In genomic region chr15:88880944-88881740, GRCh38 we compare ENCODE assay signal across 38 cellular contexts.
"Had no signal": no experiment of that assay in that cellular context is flagged by ENCODE, and none has a peak within 500 bp of the region (broad histone marks: within the 10 kb centered on the region; RNA-seq: fewer than 3 reads in every experiment).

No MANE protein-coding gene starts in this region.

- H3K27me3 Mint-ChIP-seq: activated CD4-positive, alpha-beta T cell treated with anti-CD3 and anti-CD28 coated beads for 36 hours; activated CD4-positive, alpha-beta T cell treated with anti-CD3 and anti-CD28 coated beads, Interleukin-2, amount 10 ng/mL, durations not matched to agents 7 days and 5 days; activated naive CD4-positive, alpha-beta T cell treated with anti-CD3 and anti-CD28 coated beads, Interleukin-2, amount 10 ng/mL, durations not matched to agents 7 days and 5 days; activated naive CD8-positive, alpha-beta T cell; activated naive CD8-positive, alpha-beta T cell treated with anti-CD3 and anti-CD28 coated beads, Interleukin-2, amount 50 U/mL, for 24 hours; T-cell had no signal

- H3K36me3 ChIP-seq: MG63 had no signal

- H3K4me3 ChIP-seq: MG63 had no signal

- H3K4me3 Mint-ChIP-seq: activated CD4-positive, alpha-beta T cell treated with anti-CD3 and anti-CD28 coated beads for 36 hours; activated CD4-positive, alpha-beta T cell treated with anti-CD3 and anti-CD28 coated beads, Interleukin-2, amount 10 ng/mL, durations not matched to agents 7 days and 5 days; activated CD8-positive, alpha-beta T cell treated with anti-CD3 and anti-CD28 coated beads, Interleukin-2, amount 10 ng/mL, durations not matched to agents 7 days and 5 days; activated naive CD4-positive, alpha-beta T cell treated with anti-CD3 and anti-CD28 coated beads, Interleukin-2, amount 10 ng/mL, durations not matched to agents 7 days and 5 days; activated naive CD8-positive, alpha-beta T cell; activated naive CD8-positive, alpha-beta T cell treated with anti-CD3 and anti-CD28 coated beads, Interleukin-2, amount 50 U/mL, for 24 hours; activated T-cell treated with anti-CD3 and anti-CD28 coated beads, Interleukin-2, amount 50 U/mL, for 4 hours; activated T-helper 1 cell treated with anti-CD3 and anti-CD28 coated beads, Interleukin-12 subunit alpha, Interleukin-12 subunit beta, Interleukin-2, Interleukin-4 antibody, amounts not matched to agents 30 ng/mL and 10 ng/mL and 1 ng/mL, durations not matched to agents 14 hours and 24 hours and 36 hours; brain; T-cell; T-helper 2 cell treated with Interferon-gamma antibody and Interleukin-4, amounts not matched to agents 5 μg/mL and 100 μg/mL, for 36 hours; WTC11 had no signal

- H3K27ac ChIP-seq: RWPE1 had no signal

- ATAC-seq: activated CD4-positive, alpha-beta T cell treated with anti-CD3 and anti-CD28 coated beads for 36 hours; activated CD4-positive, CD25-positive, alpha-beta regulatory T cell treated with anti-CD3 and anti-CD28 coated beads, Interleukin-2, amount 50 U/mL, for 24 hours; activated CD8-positive, alpha-beta T cell treated with anti-CD3 and anti-CD28 coated beads, Interleukin-2, amount 10 ng/mL, durations not matched to agents 7 days and 5 days; activated naive CD8-positive, alpha-beta T cell treated with anti-CD3 and anti-CD28 coated beads, Interleukin-2, amount 50 U/mL, for 24 hours; activated T-cell treated with anti-CD3 and anti-CD28 coated beads, Interleukin-2, amount 50 U/mL, for 4 hours; PC-3; Right ventricle myocardium inferior; SK-N-SH treated with all-trans-retinoic acid at 6 μM for 48 hours; T-cell; WTC11 had no signal

- H3K9me3 ChIP-seq: MG63 had no signal

- H3K4me1 Mint-ChIP-seq: activated CD4-positive, alpha-beta T cell treated with anti-CD3 and anti-CD28 coated beads for 36 hours; activated naive CD4-positive, alpha-beta T cell treated with anti-CD3 and anti-CD28 coated beads, Interleukin-2, amount 10 ng/mL, durations not matched to agents 7 days and 5 days; activated naive CD8-positive, alpha-beta T cell treated with anti-CD3 and anti-CD28 coated beads, Interleukin-2, amount 50 U/mL, for 24 hours; brain had no signal

- FAIRE-seq: colon, RCC 7860, TTC549 had no signal

- H3K27me3 ChIP-seq: MG63 had no signal

- DNase-seq: activated CD4-positive, alpha-beta T cell treated with anti-CD3 and anti-CD28 coated beads for 36 hours; activated CD4-positive, alpha-beta T cell treated with anti-CD3 and anti-CD28 coated beads, Interleukin-2, amount 10 ng/mL, durations not matched to agents 7 days and 5 days; activated CD4-positive, alpha-beta T cell treated with anti-CD3 and anti-CD28 coated beads, Interleukin-2, amount 50 U/mL, for 48 hours; activated CD8-positive, alpha-beta T cell treated with anti-CD3 and anti-CD28 coated beads, Interleukin-2, amount 10 ng/mL, durations not matched to agents 7 days and 5 days; activated effector memory CD4-positive, alpha-beta T cell treated with Interleukin-2 at 50 U/mL for 16 hours; activated naive CD4-positive, alpha-beta T cell treated with anti-CD3 and anti-CD28 coated beads, Interleukin-2, amount 10 ng/mL, durations not matched to agents 7 days and 5 days; activated naive CD8-positive, alpha-beta T cell treated with anti-CD3 and anti-CD28 coated beads, Interleukin-2, amount 50 U/mL, for 24 hours; activated T-cell treated with anti-CD3 and anti-CD28 coated beads for 4 hours; activated T-cell treated with anti-CD3 and anti-CD28 coated beads, Interleukin-2, amount 50 U/mL, for 4 hours; anterior cingulate cortex; central memory CD4-positive, alpha-beta T cell; MG63; MV-4-11; NCI-H1092; NCI-H1436 treated with DMSO at 0.1 percent for 48 hours; NCI-H1694 treated with DMSO at 0.1 percent for 48 hours; NCI-H2029; NCI-H2107; NCI-H2171; NCI-H510A; NCI-H526; NCI-H748 treated with DMSO at 0.1 percent for 48 hours; NK-92 treated with Interleukin-12 subunit alpha and Interleukin-12 subunit beta, amount 100 ng/mL, for 24 hours; PC-3; SIG-M5; T-cell had no signal

- H3K27ac Mint-ChIP-seq: activated CD4-positive, alpha-beta T cell treated with anti-CD3 and anti-CD28 coated beads for 36 hours; activated CD4-positive, alpha-beta T cell treated with anti-CD3 and anti-CD28 coated beads, Interleukin-2, amount 10 ng/mL, durations not matched to agents 7 days and 5 days; activated CD8-positive, alpha-beta T cell treated with anti-CD3 and anti-CD28 coated beads, Interleukin-2, amount 10 ng/mL, durations not matched to agents 7 days and 5 days; activated naive CD4-positive, alpha-beta T cell treated with anti-CD3 and anti-CD28 coated beads, Interleukin-2, amount 10 ng/mL, durations not matched to agents 7 days and 5 days; activated naive CD8-positive, alpha-beta T cell; activated naive CD8-positive, alpha-beta T cell treated with anti-CD3 and anti-CD28 coated beads, Interleukin-2, amount 50 U/mL, for 24 hours; activated T-helper 1 cell treated with anti-CD3 and anti-CD28 coated beads, Interleukin-12 subunit alpha, Interleukin-12 subunit beta, Interleukin-2, Interleukin-4 antibody, amounts not matched to agents 30 ng/mL and 10 ng/mL and 1 ng/mL, durations not matched to agents 14 hours and 24 hours and 36 hours; brain; T-cell; T-helper 2 cell treated with Interferon-gamma antibody and Interleukin-4, amounts not matched to agents 5 μg/mL and 100 μg/mL, for 36 hours; WTC11 had no signal

- H3K36me3 Mint-ChIP-seq: brain had no signal
